24 cellular contexts compared by ENCODE assay signal in genomic region chr3:9229886-9230285, GRCh38.
"Had no signal": no experiment of that assay in that cellular context is flagged by ENCODE, and none has a peak within 500 bp of the region (broad histone marks: within the 10 kb centered on the region; RNA-seq: fewer than 3 reads in every experiment).

No MANE protein-coding gene starts in this region.

- H3K4me3 ChIP-seq: SJSA1 had no signal

- H3K4me1 Mint-ChIP-seq: activated B cell treated with CpG ODN at 0.5 μM for 24 hours; activated T-helper 17 cell treated with anti-CD3 and anti-CD28 coated beads, Interleukin-2, amount 50 U/mL, for 72 hours had no signal

- DNase-seq: activated B cell treated with CpG ODN at 0.5 μM for 24 hours; activated CD4-positive, alpha-beta memory T cell treated with anti-CD3 and anti-CD28 coated beads, Interleukin-2, amount 10 ng/mL, durations not matched to agents 7 days and 5 days; activated CD4-positive, alpha-beta T cell treated with anti-CD3 and anti-CD28 coated beads for 1 hour; activated CD4-positive, alpha-beta T cell treated with anti-CD3 and anti-CD28 coated beads, Interleukin-2, amount 10 ng/mL, durations not matched to agents 24 days and 14 days; activated gamma-delta T cell; activated naive CD4-positive, alpha-beta T cell treated with anti-CD3 and anti-CD28 coated beads for 36 hours; activated T-cell treated with anti-CD3 and anti-CD28 coated beads for 4 hours; activated T-cell treated with anti-CD3 and anti-CD28 coated beads, Interleukin-2, amount 50 U/mL, for 48 hours; central memory CD4-positive, alpha-beta T cell; Kasumi-1; KBM-7; NCI-H1092; NCI-H1417; NCI-H1694 treated with DMSO at 0.1 percent for 48 hours; NCI-H2029 treated with DMSO at 0.1 percent for 48 hours; NCI-H524; PC-3; SHP77; SW 1271 had no signal

- H3K36me3 ChIP-seq: SJSA1 had no signal

- H3K4me3 Mint-ChIP-seq: activated B cell treated with CpG ODN at 0.5 μM for 24 hours; activated CD4-positive, alpha-beta memory T cell treated with anti-CD3 and anti-CD28 coated beads, Interleukin-2, amount 10 ng/mL, durations not matched to agents 7 days and 5 days; activated CD4-positive, alpha-beta T cell treated with anti-CD3 and anti-CD28 coated beads, Interleukin-2, amount 10 ng/mL, durations not matched to agents 24 days and 14 days; activated naive CD4-positive, alpha-beta T cell treated with anti-CD3 and anti-CD28 coated beads for 36 hours; activated naive CD8-positive, alpha-beta T cell; activated T-helper 17 cell treated with anti-CD3 and anti-CD28 coated beads, Interleukin-2, amount 50 U/mL, for 72 hours; T-helper 1 cell treated with Interleukin-12 subunit alpha and Interleukin-12 subunit beta and Interleukin-4 antibody, amounts not matched to agents 30 μg/mL and 1 μg/mL, for 36 hours had no signal

- H3K9me3 ChIP-seq: SJSA1 had no signal

- H3K27me3 Mint-ChIP-seq: activated naive CD8-positive, alpha-beta T cell had no signal

- H3K36me3 Mint-ChIP-seq: activated naive CD8-positive, alpha-beta T cell had no signal

- ATAC-seq: activated T-helper 17 cell treated with anti-CD3 and anti-CD28 coated beads, Interleukin-2, amount 50 U/mL, for 72 hours; PC-3; SK-N-SH treated with all-trans-retinoic acid at 6 μM for 48 hours had no signal

- H3K27ac Mint-ChIP-seq: activated B cell treated with CpG ODN at 0.5 μM for 24 hours; activated CD4-positive, alpha-beta memory T cell treated with anti-CD3 and anti-CD28 coated beads, Interleukin-2, amount 10 ng/mL, durations not matched to agents 7 days and 5 days; activated CD4-positive, alpha-beta T cell treated with anti-CD3 and anti-CD28 coated beads, Interleukin-2, amount 10 ng/mL, durations not matched to agents 24 days and 14 days; activated naive CD4-positive, alpha-beta T cell treated with anti-CD3 and anti-CD28 coated beads for 36 hours; activated naive CD8-positive, alpha-beta T cell; activated T-helper 17 cell treated with anti-CD3 and anti-CD28 coated beads, Interleukin-2, amount 50 U/mL, for 72 hours; T-helper 1 cell treated with Interleukin-12 subunit alpha and Interleukin-12 subunit beta and Interleukin-4 antibody, amounts not matched to agents 30 μg/mL and 1 μg/mL, for 36 hours had no signal

- H3K4me1 ChIP-seq: SJSA1 had no signal

- H3K9me3 Mint-ChIP-seq: activated B cell treated with CpG ODN at 0.5 μM for 24 hours; activated CD4-positive, alpha-beta memory T cell treated with anti-CD3 and anti-CD28 coated beads, Interleukin-2, amount 10 ng/mL, durations not matched to agents 7 days and 5 days; activated CD4-positive, alpha-beta T cell treated with anti-CD3 and anti-CD28 coated beads, Interleukin-2, amount 10 ng/mL, durations not matched to agents 24 days and 14 days; activated naive CD4-positive, alpha-beta T cell treated with anti-CD3 and anti-CD28 coated beads for 36 hours; activated T-helper 17 cell treated with anti-CD3 and anti-CD28 coated beads, Interleukin-2, amount 50 U/mL, for 72 hours; T-helper 1 cell treated with Interleukin-12 subunit alpha and Interleukin-12 subunit beta and Interleukin-4 antibody, amounts not matched to agents 30 μg/mL and 1 μg/mL, for 36 hours had no signal

- H3K27ac ChIP-seq: SJSA1 had no signal
